1 cellular context compared by ENCODE assay signal in the genomic region with DNA sequence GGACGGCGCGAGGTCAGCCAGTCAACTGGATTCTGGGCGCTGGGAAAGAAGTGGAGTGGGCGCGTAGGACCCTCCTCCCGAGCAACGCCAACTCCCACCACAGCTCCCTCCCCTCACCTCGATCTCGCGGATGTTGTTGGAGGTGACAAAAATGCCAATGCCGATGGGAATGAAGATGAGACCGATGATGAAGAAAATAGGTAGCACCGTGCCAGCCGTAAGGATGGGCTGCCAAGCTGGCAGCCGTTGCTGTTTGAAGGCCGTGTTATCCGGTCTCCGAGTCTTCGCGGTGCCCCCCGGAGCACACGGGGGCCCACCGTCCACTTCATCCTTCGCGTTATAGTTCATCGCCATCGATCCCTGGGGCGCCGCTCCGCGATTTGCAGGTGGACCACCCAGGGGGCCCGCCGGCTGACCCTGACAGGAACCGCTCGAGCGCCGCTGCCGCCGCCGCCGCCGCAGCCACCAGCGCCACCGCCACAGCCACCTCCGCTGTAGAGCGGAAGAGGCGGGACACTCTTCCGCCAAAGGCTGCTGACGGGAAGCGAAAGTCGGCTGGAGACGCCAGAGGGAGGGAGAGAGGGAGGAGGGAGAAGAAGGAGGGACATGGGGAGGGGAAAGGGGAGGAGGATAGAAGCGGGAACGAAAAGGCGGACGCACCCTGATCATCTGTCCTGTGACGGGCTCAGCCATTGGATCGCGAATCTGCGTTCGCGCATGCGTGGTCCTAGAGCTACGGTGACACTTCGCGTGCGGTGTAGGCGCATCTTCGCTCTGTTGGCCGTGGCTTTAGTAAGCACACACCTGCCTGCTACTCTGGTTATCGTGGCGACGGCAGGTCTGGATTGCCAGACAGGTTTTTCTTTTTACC.
TF ChIP-seq lines count a peak whose summit lies in the region.

A gene (minus strand): TSS at position 508 of the 871 bp plus-strand sequence. CDS start 154 bp downstream, at position 354.

TF ChIP-seq in liver, 16 proteins besides CTCF, POLR2A, EP300 and RAD21 (continued from another document):
- TF ChIP-seq, protein P1, sequence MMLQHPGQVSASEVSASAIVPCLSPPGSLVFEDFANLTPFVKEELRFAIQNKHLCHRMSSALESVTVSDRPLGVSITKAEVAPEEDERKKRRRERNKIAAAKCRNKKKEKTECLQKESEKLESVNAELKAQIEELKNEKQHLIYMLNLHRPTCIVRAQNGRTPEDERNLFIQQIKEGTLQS (IDR thresholded peaks at IDR 0.05) = no peak
- peak; percentile 12 to 18 for TF ChIP-seq JUND (IDR thresholded peaks at IDR 0.05)
- TF ChIP-seq HNF4G (IDR thresholded peaks at IDR 0.05) = no peak
- TF ChIP-seq, protein P2, sequence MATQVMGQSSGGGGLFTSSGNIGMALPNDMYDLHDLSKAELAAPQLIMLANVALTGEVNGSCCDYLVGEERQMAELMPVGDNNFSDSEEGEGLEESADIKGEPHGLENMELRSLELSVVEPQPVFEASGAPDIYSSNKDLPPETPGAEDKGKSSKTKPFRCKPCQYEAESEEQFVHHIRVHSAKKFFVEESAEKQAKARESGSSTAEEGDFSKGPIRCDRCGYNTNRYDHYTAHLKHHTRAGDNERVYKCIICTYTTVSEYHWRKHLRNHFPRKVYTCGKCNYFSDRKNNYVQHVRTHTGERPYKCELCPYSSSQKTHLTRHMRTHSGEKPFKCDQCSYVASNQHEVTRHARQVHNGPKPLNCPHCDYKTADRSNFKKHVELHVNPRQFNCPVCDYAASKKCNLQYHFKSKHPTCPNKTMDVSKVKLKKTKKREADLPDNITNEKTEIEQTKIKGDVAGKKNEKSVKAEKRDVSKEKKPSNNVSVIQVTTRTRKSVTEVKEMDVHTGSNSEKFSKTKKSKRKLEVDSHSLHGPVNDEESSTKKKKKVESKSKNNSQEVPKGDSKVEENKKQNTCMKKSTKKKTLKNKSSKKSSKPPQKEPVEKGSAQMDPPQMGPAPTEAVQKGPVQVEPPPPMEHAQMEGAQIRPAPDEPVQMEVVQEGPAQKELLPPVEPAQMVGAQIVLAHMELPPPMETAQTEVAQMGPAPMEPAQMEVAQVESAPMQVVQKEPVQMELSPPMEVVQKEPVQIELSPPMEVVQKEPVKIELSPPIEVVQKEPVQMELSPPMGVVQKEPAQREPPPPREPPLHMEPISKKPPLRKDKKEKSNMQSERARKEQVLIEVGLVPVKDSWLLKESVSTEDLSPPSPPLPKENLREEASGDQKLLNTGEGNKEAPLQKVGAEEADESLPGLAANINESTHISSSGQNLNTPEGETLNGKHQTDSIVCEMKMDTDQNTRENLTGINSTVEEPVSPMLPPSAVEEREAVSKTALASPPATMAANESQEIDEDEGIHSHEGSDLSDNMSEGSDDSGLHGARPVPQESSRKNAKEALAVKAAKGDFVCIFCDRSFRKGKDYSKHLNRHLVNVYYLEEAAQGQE (IDR thresholded peaks at IDR 0.05) = peak; percentile 82
- TF ChIP-seq EGR1 (IDR thresholded peaks at IDR 0.05; ENCODE audit: low read depth in 2 of 2) = no peak
